Comparison of ENCODE assay signal across 6 cellular contexts in the genomic region with DNA sequence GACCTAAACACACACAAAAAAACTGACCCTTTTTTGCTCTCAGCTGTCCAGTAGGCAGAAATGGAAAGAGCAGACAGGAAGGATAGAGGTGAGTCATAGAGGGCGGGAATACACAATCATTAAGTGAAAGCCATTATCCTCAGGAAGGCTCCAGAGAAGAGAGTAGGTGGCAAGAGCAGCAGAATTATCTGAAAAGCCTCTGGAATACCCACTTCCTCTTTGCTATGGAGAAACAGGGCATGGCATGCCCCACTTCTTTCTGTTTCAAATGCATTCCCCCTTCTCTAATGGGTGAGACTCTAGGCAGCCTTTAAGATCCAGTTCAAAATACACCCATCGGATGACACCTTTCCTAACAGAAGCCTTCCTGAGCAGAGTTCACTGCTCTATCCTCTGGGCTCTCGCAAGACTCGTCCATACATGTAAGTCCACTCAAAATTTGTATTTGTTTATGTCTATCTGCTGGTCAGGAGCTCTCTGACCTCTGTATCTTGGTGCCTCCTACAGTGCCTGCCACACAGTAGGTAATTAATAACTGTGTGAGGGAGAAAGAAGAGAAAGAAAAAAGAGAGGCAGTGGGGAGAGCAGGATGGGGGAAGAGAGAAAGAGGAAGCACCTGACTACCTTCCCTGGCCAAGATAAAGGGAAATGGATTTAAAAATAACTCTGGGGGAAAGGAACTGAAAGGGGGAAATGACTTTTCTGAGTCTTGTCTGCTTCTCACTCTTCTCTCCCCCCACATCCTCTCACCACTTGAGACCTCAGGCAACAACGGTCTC. TPM values are rescaled to one million over a fixed set of nuclear protein-coding genes. Genes with fewer than 3 reads are reported as not detected.
DNase-seq lines count a peak whose midpoint lies in the region; ATAC-seq, FAIRE-seq and TF ChIP-seq lines count a peak whose summit lies in the region.

No MANE protein-coding gene starts in this region.

- peak; percentile 83 for ATAC-seq in GM18505 (IDR thresholded peaks at IDR 0.05; ENCODE audit: unreplicated experiment)
- peak; percentile 81 for ATAC-seq in HG02885 (IDR thresholded peaks at IDR 0.05; ENCODE audit: poor library complexity, unreplicated experiment)

- no peak for TF ChIP-seq CTCF in keratinocyte (optimal IDR thresholded peaks at IDR 0.05 in 1 of 3, IDR thresholded peaks at IDR 0.05 in 1 of 3, conservative IDR thresholded peaks at IDR 0.05 in 1 of 3; ENCODE audit: extremely low read depth in 1 of 3, insufficient read depth in 2 of 3, low read length in 3 of 3)

- H3K4me3 ChIP-seq in keratinocyte (ENCODE audit: control insufficient read depth in 2 of 3, extremely low read depth in 1 of 3, insufficient read depth in 2 of 3, low read depth in 1 of 3, low read length in 3 of 3) = no peak overlapping the region

- H3K79me2 ChIP-seq in keratinocyte (ENCODE audit: control insufficient read depth, insufficient read depth, low read length) = no peaks in the 10 kb centered on the region

- no peak for TF ChIP-seq POLR2A in GM18505 (IDR thresholded peaks at IDR 0.05; ENCODE audit: borderline replicate concordance, extremely low read depth, insufficient read depth, insufficient read length)

- peaks cover 7% of the 10 kb centered on the region for H3K4me1 ChIP-seq in keratinocyte (ENCODE audit: control insufficient read depth, extremely low read depth, insufficient read depth, low read length)

- H2AFZ ChIP-seq in keratinocyte (ENCODE audit: control insufficient read depth, low read length) = peak overlapping the region; percentile 82

- no peaks in the 10 kb centered on the region for H4K20me1 ChIP-seq in keratinocyte (ENCODE audit: control insufficient read depth, extremely low read depth, insufficient read depth, low read length)

- DNase-seq in SIG-M5 (lab: John Stamatoyannopoulos, UW) (peak; percentile 82), keratinocyte (ENCODE audit: low read depth, low spot score) (no peak), ecto neural progenitor cell (ENCODE audit: low spot score) (no peak), DMS114 treated with DMSO at 0.1 percent for 48 hours (lab: John Stamatoyannopoulos, UW; ENCODE audit: unreplicated experiment) (no peak)

- no peaks in the 10 kb centered on the region for H3K36me3 ChIP-seq in keratinocyte (ENCODE audit: control insufficient read depth in 2 of 2, extremely low read depth in 1 of 2, insufficient read depth in 2 of 2, low read length in 2 of 2)

- dilution Hi-C loops in keratinocyte (cut with MboI; ENCODE audit: extremely low pct_ligation_motif_present, low sequenced_read_pairs) = no loop called here

- no peaks in the 10 kb centered on the region for H3K9me3 ChIP-seq in keratinocyte (ENCODE audit: control insufficient read depth, low read depth, low read length)

- FAIRE-seq in keratinocyte (lab: Jason Lieb, UNC) = no peak

- no peaks in the 10 kb centered on the region for H3K27me3 ChIP-seq in keratinocyte (ENCODE audit: control insufficient read depth, extremely low read depth, insufficient read depth, low read length)

- no peaks in the 10 kb centered on the region for H3K9me1 ChIP-seq in keratinocyte (ENCODE audit: control insufficient read depth, extremely low read depth, insufficient read depth, low read length)

- no peak overlapping the region for H3K9ac ChIP-seq in keratinocyte (ENCODE audit: control insufficient read depth, extremely low read depth, insufficient read depth, low read length)

- peak overlapping the region; percentile 39 for H3K4me2 ChIP-seq in keratinocyte (ENCODE audit: control insufficient read depth, extremely low read depth, insufficient read depth, low read depth, low read length)

- H3K27ac ChIP-seq in keratinocyte (ENCODE audit: control insufficient read depth, insufficient read depth, low read length) = no peak overlapping the region

RNA-seq across cellular contexts. Expression of gene KLHL33, which starts 8.5 kb away (rescaled TPM):
- polyA plus RNA-seq in keratinocyte = not detected in 3 replicates
- not detected for polyA plus RNA-seq in keratinocyte (2011; ENCODE audit: low read depth)
- not detected in 2 replicates for polyA plus RNA-seq in keratinocyte (2011; cell fraction: cytosol; rRNA removed)
- polyA plus RNA-seq in keratinocyte (2011; cell fraction: nucleus; rRNA removed) = not detected in 2 replicates
- not detected in 2 replicates for polyA plus RNA-seq in keratinocyte (2012; ENCODE audit: low replicate concordance)
- polyA minus RNA-seq in keratinocyte = not detected in 3 replicates
- not detected for polyA minus RNA-seq in keratinocyte (2011; cell fraction: cytosol; rRNA and poly(A)+ RNA removed)
- not detected in 2 replicates for polyA minus RNA-seq in keratinocyte (2011; cell fraction: nucleus; rRNA and poly(A)+ RNA removed)

RNA-seq across cellular contexts. Expression of gene TEP1, which starts 14.1 kb away (rescaled TPM):
- polyA plus RNA-seq in keratinocyte = 12.5 to 16.6 TPM (median 12.8 TPM) in 3 replicates
- polyA plus RNA-seq in keratinocyte (2011; ENCODE audit: low read depth) = 14.3 TPM
- polyA plus RNA-seq in keratinocyte (2011; cell fraction: cytosol; rRNA removed) = 5.5 and 8.1 TPM in 2 replicates
- polyA plus RNA-seq in keratinocyte (2011; cell fraction: nucleus; rRNA removed) = 66.0 and 69.7 TPM in 2 replicates
- polyA plus RNA-seq in keratinocyte (2012; ENCODE audit: low replicate concordance) = 11.8 and 13.7 TPM in 2 replicates
- 28.9 to 36.6 TPM (median 36.0 TPM) in 3 replicates for polyA minus RNA-seq in keratinocyte
- polyA minus RNA-seq in keratinocyte (2011; cell fraction: cytosol; rRNA and poly(A)+ RNA removed) = 6.7 TPM
- polyA minus RNA-seq in keratinocyte (2011; cell fraction: nucleus; rRNA and poly(A)+ RNA removed) = 36.3 and 58.8 TPM in 2 replicates

RNA-seq across cellular contexts. Expression of gene OSGEP, which starts 27.2 kb away (rescaled TPM):
- polyA plus RNA-seq in keratinocyte = 28.8 to 36.6 TPM (median 34.5 TPM) in 3 replicates
- polyA plus RNA-seq in keratinocyte (2011; ENCODE audit: low read depth) = 16.4 TPM
- polyA plus RNA-seq in keratinocyte (2011; cell fraction: cytosol; rRNA removed) = 12.6 and 16.2 TPM in 2 replicates
- 88.7 and 89.7 TPM in 2 replicates for polyA plus RNA-seq in keratinocyte (2011; cell fraction: nucleus; rRNA removed)
- polyA plus RNA-seq in keratinocyte (2012; ENCODE audit: low replicate concordance) = 12.0 and 22.3 TPM in 2 replicates
- polyA minus RNA-seq in keratinocyte = 23.5 to 35.4 TPM (median 27.6 TPM) in 3 replicates
- polyA minus RNA-seq in keratinocyte (2011; cell fraction: cytosol; rRNA and poly(A)+ RNA removed) = 21.3 TPM
- polyA minus RNA-seq in keratinocyte (2011; cell fraction: nucleus; rRNA and poly(A)+ RNA removed) = 23.6 and 26.4 TPM in 2 replicates

RNA-seq across cellular contexts. Expression of gene APEX1, which starts 27.6 kb away (rescaled TPM):
- polyA plus RNA-seq in keratinocyte = 211 to 234 TPM (median 212 TPM) in 3 replicates
- polyA plus RNA-seq in keratinocyte (2011; ENCODE audit: low read depth) = 88.5 TPM
- 197 and 230 TPM in 2 replicates for polyA plus RNA-seq in keratinocyte (2011; cell fraction: cytosol; rRNA removed)
- 218 and 243 TPM in 2 replicates for polyA plus RNA-seq in keratinocyte (2011; cell fraction: nucleus; rRNA removed)
- polyA plus RNA-seq in keratinocyte (2012; ENCODE audit: low replicate concordance) = 92.5 and 147 TPM in 2 replicates
- polyA minus RNA-seq in keratinocyte = 160 to 254 TPM (median 181 TPM) in 3 replicates
- polyA minus RNA-seq in keratinocyte (2011; cell fraction: cytosol; rRNA and poly(A)+ RNA removed) = 72.9 TPM
- 27.0 and 46.1 TPM in 2 replicates for polyA minus RNA-seq in keratinocyte (2011; cell fraction: nucleus; rRNA and poly(A)+ RNA removed)

RNA-seq across cellular contexts. Expression of gene PIP4P1, which starts 33.8 kb away (rescaled TPM):
- polyA plus RNA-seq in keratinocyte = 34.4 to 37.5 TPM (median 35.6 TPM) in 3 replicates
- polyA plus RNA-seq in keratinocyte (2011; ENCODE audit: low read depth) = 6.4 TPM
- 20.7 and 21.3 TPM in 2 replicates for polyA plus RNA-seq in keratinocyte (2011; cell fraction: cytosol; rRNA removed)
- 54.0 and 78.6 TPM in 2 replicates for polyA plus RNA-seq in keratinocyte (2011; cell fraction: nucleus; rRNA removed)
- polyA plus RNA-seq in keratinocyte (2012; ENCODE audit: low replicate concordance) = 20.7 and 53.9 TPM in 2 replicates
- polyA minus RNA-seq in keratinocyte = 21.7 to 49.1 TPM (median 24.5 TPM) in 3 replicates
- 13.2 TPM for polyA minus RNA-seq in keratinocyte (2011; cell fraction: cytosol; rRNA and poly(A)+ RNA removed)
- polyA minus RNA-seq in keratinocyte (2011; cell fraction: nucleus; rRNA and poly(A)+ RNA removed) = 8.8 and 17.1 TPM in 2 replicates
